ENCODE assay signal across 17 cellular contexts in genomic region chr17:30995347-30995746, GRCh38.
"Had no signal": no experiment of that assay in that cellular context is flagged by ENCODE, and none has a peak within 500 bp of the region (broad histone marks: within the 10 kb centered on the region; RNA-seq: fewer than 3 reads in every experiment).

No MANE protein-coding gene starts in this region.

- DNase-seq: colonic mucosa; dermis blood vessel endothelial cell; esophagus squamous epithelium; foreskin keratinocyte; immature natural killer cell; left colon; naive thymus-derived CD4-positive, alpha-beta T cell; posterior cingulate gyrus; stimulated activated CD4-positive, alpha-beta T cell treated with anti-CD3 and anti-CD28 coated beads, Interleukin-2, amount 100 ng/mL, for 24 hours; stimulated activated CD4-positive, alpha-beta T cell treated with anti-CD3 and anti-CD28 coated beads, Interleukin-4, amount 100 ng/mL, for 4 hours; stimulated activated naive B cell treated with anti-CD40 and anti-IgM and Interleukin-4, amounts not matched to agents 10 μg/mL and 1 μg/mL and 100 μg/mL, for 72 hours; stimulated activated naive CD8-positive, alpha-beta T cell treated with anti-CD3 and anti-CD28 coated beads, Interleukin-15, amount 100 ng/mL, for 72 hours; testis had no signal

- ATAC-seq: foreskin keratinocyte; left colon; naive thymus-derived CD4-positive, alpha-beta T cell; sciatic nerve; stimulated activated naive B cell treated with anti-CD40 and anti-IgM and Interleukin-4, amounts not matched to agents 10 μg/mL and 1 μg/mL and 100 μg/mL, for 72 hours; stimulated activated naive CD8-positive, alpha-beta T cell treated with anti-CD3 and anti-CD28 coated beads, Interleukin-15, amount 100 ng/mL, for 72 hours had no signal

- H3K36me3 ChIP-seq: colonic mucosa had no signal

- H3K4me3 ChIP-seq: colonic mucosa, esophagus squamous epithelium, skin epidermis, testis, tibial nerve had no signal

- H3K9me3 ChIP-seq: colonic mucosa, esophagus squamous epithelium, neutrophil, testis, tibial nerve had no signal

- H3K27ac ChIP-seq: colonic mucosa, esophagus squamous epithelium, foreskin keratinocyte, neutrophil, skin epidermis, testis, tibial nerve had no signal

- H3K27me3 ChIP-seq: colonic mucosa, esophagus squamous epithelium, foreskin keratinocyte, neutrophil, testis, tibial nerve had no signal

- H3K4me1 ChIP-seq: colonic mucosa, esophagus squamous epithelium, foreskin keratinocyte, testis, tibial nerve had no signal
